In the genomic region with DNA sequence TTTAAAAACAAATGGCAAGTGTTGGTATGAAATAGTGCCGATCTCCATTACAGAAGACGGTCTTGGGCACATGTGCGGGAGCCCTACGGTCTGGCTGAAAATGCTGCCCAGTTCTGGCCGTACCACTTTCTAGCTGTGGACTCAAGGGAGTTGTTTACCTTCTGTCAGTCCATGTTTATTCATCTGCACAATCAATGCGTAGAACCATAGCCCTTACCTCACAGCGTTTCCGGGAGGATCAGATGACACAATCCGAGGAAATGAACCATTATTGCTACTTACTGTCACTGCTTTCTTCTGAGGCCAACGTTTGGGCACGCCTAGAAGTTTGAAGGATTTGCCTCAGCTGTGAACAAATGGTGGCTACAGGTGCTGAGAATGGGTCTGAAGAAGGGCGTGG, we compare ENCODE assay signal across 1 cellular context.
TF ChIP-seq lines count a peak whose summit lies in the region.

No MANE protein-coding gene starts in this region.

TF ChIP-seq in HepG2, 621 proteins besides CTCF, POLR2A, EP300 and RAD21 (continued from another document and continues in another):
- TF ChIP-seq, protein P1, sequence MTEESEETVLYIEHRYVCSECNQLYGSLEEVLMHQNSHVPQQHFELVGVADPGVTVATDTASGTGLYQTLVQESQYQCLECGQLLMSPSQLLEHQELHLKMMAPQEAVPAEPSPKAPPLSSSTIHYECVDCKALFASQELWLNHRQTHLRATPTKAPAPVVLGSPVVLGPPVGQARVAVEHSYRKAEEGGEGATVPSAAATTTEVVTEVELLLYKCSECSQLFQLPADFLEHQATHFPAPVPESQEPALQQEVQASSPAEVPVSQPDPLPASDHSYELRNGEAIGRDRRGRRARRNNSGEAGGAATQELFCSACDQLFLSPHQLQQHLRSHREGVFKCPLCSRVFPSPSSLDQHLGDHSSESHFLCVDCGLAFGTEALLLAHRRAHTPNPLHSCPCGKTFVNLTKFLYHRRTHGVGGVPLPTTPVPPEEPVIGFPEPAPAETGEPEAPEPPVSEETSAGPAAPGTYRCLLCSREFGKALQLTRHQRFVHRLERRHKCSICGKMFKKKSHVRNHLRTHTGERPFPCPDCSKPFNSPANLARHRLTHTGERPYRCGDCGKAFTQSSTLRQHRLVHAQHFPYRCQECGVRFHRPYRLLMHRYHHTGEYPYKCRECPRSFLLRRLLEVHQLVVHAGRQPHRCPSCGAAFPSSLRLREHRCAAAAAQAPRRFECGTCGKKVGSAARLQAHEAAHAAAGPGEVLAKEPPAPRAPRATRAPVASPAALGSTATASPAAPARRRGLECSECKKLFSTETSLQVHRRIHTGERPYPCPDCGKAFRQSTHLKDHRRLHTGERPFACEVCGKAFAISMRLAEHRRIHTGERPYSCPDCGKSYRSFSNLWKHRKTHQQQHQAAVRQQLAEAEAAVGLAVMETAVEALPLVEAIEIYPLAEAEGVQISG (CRISPR knock-in tag; IDR thresholded peaks at IDR 0.05), result 0 out of 2 replicates have a peak, but pooled peaks have one; percentile 25
- TF ChIP-seq ZNF775 (CRISPR knock-in tag; IDR thresholded peaks at IDR 0.05; ENCODE audit: borderline replicate concordance) (no peak), ZNF460 (CRISPR knock-in tag; IDR thresholded peaks at IDR 0.05; ENCODE audit: borderline replicate concordance) (no peak), ESRRA (CRISPR knock-in tag; IDR thresholded peaks at IDR 0.05; ENCODE audit: low read depth) (0 out of 2 replicates have a peak, but pooled peaks have one; percentile 24), MEF2D (CRISPR knock-in tag; IDR thresholded peaks at IDR 0.05) (0 out of 2 replicates have a peak, but pooled peaks have one; percentile 27), ZNF121 (CRISPR knock-in tag; IDR thresholded peaks at IDR 0.05) (peak; percentile 89), SIN3A (IDR thresholded peaks at IDR 0.05; ENCODE audit: borderline replicate concordance, low read depth, low read length) (no peak), ZSCAN31 (CRISPR knock-in tag; IDR thresholded peaks at IDR 0.05; ENCODE audit: low read depth) (no peak), FOXK2 (IDR thresholded peaks at IDR 0.05) (peak; percentile 97), NCOA1 (CRISPR knock-in tag; IDR thresholded peaks at IDR 0.05) (no peak), HIVEP1 (CRISPR knock-in tag; IDR thresholded peaks at IDR 0.05) (no peak), SETDB1 (CRISPR knock-in tag; IDR thresholded peaks at IDR 0.05; ENCODE audit: borderline replicate concordance) (no peak), KDM3A (CRISPR knock-in tag; IDR thresholded peaks at IDR 0.05; ENCODE audit: low read depth) (no peak; the same call in 1 of the 2 replicates), FOXO1 (CRISPR knock-in tag; IDR thresholded peaks at IDR 0.05) (peak; percentile 95), ATM (IDR thresholded peaks at IDR 0.05; ENCODE audit: borderline replicate concordance) (no peak), MIER3 (CRISPR knock-in tag; IDR thresholded peaks at IDR 0.05; ENCODE audit: borderline replicate concordance) (peak; percentile 80), TEAD2 (CRISPR knock-in tag; IDR thresholded peaks at IDR 0.05) (no peak), ZMYM2 (CRISPR knock-in tag; IDR thresholded peaks at IDR 0.05) (no peak), TAF15 (IDR thresholded peaks at IDR 0.05; ENCODE audit: low read depth, low read length, poor library complexity, severe bottlenecking) (no peak)
- TF ChIP-seq, protein P2, sequence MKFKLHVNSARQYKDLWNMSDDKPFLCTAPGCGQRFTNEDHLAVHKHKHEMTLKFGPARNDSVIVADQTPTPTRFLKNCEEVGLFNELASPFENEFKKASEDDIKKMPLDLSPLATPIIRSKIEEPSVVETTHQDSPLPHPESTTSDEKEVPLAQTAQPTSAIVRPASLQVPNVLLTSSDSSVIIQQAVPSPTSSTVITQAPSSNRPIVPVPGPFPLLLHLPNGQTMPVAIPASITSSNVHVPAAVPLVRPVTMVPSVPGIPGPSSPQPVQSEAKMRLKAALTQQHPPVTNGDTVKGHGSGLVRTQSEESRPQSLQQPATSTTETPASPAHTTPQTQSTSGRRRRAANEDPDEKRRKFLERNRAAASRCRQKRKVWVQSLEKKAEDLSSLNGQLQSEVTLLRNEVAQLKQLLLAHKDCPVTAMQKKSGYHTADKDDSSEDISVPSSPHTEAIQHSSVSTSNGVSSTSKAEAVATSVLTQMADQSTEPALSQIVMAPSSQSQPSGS (CRISPR knock-in tag; IDR thresholded peaks at IDR 0.05), result peak; percentile 48; the same call in 1 of the 2 replicates
- TF ChIP-seq, protein P3, sequence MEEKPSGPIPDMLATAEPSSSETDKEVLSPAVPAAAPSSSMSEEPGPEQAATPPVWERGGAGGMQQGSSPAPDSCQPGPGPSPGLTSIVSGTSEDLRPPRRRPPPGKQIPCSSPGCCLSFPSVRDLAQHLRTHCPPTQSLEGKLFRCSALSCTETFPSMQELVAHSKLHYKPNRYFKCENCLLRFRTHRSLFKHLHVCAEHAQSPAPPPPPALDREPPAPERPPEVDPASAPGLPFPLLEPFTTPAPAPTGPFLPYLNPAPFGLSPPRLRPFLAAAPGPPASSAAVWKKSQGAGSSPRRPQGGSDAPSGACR (CRISPR knock-in tag; IDR thresholded peaks at IDR 0.05), result no peak
- TF ChIP-seq, protein P4, sequence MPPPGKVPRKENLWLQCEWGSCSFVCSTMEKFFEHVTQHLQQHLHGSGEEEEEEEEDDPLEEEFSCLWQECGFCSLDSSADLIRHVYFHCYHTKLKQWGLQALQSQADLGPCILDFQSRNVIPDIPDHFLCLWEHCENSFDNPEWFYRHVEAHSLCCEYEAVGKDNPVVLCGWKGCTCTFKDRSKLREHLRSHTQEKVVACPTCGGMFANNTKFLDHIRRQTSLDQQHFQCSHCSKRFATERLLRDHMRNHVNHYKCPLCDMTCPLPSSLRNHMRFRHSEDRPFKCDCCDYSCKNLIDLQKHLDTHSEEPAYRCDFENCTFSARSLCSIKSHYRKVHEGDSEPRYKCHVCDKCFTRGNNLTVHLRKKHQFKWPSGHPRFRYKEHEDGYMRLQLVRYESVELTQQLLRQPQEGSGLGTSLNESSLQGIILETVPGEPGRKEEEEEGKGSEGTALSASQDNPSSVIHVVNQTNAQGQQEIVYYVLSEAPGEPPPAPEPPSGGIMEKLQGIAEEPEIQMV (CRISPR knock-in tag; IDR thresholded peaks at IDR 0.05; ENCODE audit: low read depth), result no peak
- TF ChIP-seq, protein P5, sequence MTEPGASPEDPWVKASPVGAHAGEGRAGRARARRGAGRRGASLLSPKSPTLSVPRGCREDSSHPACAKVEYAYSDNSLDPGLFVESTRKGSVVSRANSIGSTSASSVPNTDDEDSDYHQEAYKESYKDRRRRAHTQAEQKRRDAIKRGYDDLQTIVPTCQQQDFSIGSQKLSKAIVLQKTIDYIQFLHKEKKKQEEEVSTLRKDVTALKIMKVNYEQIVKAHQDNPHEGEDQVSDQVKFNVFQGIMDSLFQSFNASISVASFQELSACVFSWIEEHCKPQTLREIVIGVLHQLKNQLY (CRISPR knock-in tag; IDR thresholded peaks at IDR 0.05), result peak; percentile 67; the same call in 1 of the 2 replicates
- TF ChIP-seq, protein P6, sequence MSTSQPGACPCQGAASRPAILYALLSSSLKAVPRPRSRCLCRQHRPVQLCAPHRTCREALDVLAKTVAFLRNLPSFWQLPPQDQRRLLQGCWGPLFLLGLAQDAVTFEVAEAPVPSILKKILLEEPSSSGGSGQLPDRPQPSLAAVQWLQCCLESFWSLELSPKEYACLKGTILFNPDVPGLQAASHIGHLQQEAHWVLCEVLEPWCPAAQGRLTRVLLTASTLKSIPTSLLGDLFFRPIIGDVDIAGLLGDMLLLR (CRISPR knock-in tag; IDR thresholded peaks at IDR 0.05), result no peak
- TF ChIP-seq, protein P7, sequence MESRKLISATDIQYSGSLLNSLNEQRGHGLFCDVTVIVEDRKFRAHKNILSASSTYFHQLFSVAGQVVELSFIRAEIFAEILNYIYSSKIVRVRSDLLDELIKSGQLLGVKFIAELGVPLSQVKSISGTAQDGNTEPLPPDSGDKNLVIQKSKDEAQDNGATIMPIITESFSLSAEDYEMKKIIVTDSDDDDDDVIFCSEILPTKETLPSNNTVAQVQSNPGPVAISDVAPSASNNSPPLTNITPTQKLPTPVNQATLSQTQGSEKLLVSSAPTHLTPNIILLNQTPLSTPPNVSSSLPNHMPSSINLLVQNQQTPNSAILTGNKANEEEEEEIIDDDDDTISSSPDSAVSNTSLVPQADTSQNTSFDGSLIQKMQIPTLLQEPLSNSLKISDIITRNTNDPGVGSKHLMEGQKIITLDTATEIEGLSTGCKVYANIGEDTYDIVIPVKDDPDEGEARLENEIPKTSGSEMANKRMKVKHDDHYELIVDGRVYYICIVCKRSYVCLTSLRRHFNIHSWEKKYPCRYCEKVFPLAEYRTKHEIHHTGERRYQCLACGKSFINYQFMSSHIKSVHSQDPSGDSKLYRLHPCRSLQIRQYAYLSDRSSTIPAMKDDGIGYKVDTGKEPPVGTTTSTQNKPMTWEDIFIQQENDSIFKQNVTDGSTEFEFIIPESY (CRISPR knock-in tag; IDR thresholded peaks at IDR 0.05), result peak; percentile 82
- TF ChIP-seq, protein P8, sequence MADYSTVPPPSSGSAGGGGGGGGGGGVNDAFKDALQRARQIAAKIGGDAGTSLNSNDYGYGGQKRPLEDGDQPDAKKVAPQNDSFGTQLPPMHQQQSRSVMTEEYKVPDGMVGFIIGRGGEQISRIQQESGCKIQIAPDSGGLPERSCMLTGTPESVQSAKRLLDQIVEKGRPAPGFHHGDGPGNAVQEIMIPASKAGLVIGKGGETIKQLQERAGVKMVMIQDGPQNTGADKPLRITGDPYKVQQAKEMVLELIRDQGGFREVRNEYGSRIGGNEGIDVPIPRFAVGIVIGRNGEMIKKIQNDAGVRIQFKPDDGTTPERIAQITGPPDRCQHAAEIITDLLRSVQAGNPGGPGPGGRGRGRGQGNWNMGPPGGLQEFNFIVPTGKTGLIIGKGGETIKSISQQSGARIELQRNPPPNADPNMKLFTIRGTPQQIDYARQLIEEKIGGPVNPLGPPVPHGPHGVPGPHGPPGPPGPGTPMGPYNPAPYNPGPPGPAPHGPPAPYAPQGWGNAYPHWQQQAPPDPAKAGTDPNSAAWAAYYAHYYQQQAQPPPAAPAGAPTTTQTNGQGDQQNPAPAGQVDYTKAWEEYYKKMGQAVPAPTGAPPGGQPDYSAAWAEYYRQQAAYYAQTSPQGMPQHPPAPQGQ (CRISPR knock-in tag; IDR thresholded peaks at IDR 0.05; ENCODE audit: borderline replicate concordance), result 0 out of 2 replicates have a peak, but pooled peaks have one; percentile 67
- TF ChIP-seq, protein P9, sequence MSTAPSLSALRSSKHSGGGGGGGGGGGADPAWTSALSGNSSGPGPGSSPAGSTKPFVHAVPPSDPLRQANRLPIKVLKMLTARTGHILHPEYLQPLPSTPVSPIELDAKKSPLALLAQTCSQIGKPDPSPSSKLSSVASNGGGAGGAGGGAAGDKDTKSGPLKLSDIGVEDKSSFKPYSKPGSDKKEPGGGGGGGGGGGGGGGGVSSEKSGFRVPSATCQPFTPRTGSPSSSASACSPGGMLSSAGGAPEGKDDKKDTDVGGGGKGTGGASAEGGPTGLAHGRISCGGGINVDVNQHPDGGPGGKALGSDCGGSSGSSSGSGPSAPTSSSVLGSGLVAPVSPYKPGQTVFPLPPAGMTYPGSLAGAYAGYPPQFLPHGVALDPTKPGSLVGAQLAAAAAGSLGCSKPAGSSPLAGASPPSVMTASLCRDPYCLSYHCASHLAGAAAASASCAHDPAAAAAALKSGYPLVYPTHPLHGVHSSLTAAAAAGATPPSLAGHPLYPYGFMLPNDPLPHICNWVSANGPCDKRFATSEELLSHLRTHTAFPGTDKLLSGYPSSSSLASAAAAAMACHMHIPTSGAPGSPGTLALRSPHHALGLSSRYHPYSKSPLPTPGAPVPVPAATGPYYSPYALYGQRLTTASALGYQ (CRISPR knock-in tag; IDR thresholded peaks at IDR 0.05), result 0 out of 2 replicates have a peak, but pooled peaks have one; percentile 26
- TF ChIP-seq, protein P10, sequence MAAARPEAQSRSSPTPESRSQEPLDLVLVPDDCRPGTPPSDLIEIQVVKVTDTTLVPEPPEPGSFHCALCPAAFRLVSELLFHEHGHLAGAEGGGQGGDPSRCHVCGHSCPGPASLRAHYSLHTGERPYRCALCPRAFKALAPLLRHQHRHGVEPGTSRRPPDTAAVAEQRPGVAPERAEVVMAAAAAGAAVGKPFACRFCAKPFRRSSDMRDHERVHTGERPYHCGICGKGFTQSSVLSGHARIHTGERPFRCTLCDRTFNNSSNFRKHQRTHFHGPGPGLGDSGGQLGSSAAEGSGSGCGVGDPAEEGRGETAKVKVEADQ (CRISPR knock-in tag; IDR thresholded peaks at IDR 0.05; ENCODE audit: borderline replicate concordance), result no peak
- TF ChIP-seq, protein P11, sequence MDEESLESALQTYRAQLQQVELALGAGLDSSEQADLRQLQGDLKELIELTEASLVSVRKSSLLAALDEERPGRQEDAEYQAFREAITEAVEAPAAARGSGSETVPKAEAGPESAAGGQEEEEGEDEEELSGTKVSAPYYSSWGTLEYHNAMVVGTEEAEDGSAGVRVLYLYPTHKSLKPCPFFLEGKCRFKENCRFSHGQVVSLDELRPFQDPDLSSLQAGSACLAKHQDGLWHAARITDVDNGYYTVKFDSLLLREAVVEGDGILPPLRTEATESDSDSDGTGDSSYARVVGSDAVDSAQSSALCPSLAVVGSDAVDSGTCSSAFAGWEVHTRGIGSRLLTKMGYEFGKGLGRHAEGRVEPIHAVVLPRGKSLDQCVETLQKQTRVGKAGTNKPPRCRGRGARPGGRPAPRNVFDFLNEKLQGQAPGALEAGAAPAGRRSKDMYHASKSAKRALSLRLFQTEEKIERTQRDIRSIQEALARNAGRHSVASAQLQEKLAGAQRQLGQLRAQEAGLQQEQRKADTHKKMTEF (CRISPR knock-in tag; IDR thresholded peaks at IDR 0.05), result peak; percentile 67; the same call in 1 of the 2 replicates
- TF ChIP-seq, protein P12, sequence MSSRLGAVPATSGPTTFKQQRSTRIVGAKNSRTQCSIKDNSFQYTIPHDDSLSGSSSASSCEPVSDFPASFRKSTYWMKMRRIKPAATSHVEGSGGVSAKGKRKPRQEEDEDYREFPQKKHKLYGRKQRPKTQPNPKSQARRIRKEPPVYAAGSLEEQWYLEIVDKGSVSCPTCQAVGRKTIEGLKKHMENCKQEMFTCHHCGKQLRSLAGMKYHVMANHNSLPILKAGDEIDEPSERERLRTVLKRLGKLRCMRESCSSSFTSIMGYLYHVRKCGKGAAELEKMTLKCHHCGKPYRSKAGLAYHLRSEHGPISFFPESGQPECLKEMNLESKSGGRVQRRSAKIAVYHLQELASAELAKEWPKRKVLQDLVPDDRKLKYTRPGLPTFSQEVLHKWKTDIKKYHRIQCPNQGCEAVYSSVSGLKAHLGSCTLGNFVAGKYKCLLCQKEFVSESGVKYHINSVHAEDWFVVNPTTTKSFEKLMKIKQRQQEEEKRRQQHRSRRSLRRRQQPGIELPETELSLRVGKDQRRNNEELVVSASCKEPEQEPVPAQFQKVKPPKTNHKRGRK (CRISPR knock-in tag; IDR thresholded peaks at IDR 0.05), result no peak
- TF ChIP-seq, protein P13, sequence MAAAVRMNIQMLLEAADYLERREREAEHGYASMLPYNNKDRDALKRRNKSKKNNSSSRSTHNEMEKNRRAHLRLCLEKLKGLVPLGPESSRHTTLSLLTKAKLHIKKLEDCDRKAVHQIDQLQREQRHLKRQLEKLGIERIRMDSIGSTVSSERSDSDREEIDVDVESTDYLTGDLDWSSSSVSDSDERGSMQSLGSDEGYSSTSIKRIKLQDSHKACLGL (CRISPR knock-in tag; IDR thresholded peaks at IDR 0.05), result no peak
